In genomic region chr5:54732108-54732507, GRCh38 we compare ENCODE assay signal across 25 cellular contexts.
"Had no signal": no experiment of that assay in that cellular context is flagged by ENCODE, and none has a peak within 500 bp of the region (broad histone marks: within the 10 kb centered on the region; RNA-seq: fewer than 3 reads in every experiment).

No MANE protein-coding gene starts in this region.

- H3K4me3 ChIP-seq: neural progenitor cell, ovary, psoas muscle, right lobe of liver, sigmoid colon, stomach, thoracic aorta, thyroid gland, tibial nerve, upper lobe of left lung had no signal

- H3K27ac ChIP-seq: neural progenitor cell, ovary, parathyroid adenoma, psoas muscle, right lobe of liver, sigmoid colon, stomach, thoracic aorta, thyroid gland, tibial nerve, upper lobe of left lung had no signal

- ATAC-seq: natural killer cell; psoas muscle; right cardiac atrium; right lobe of liver; stimulated activated effector memory CD8-positive, alpha-beta T cell treated with anti-CD3 and anti-CD28 coated beads, Interleukin-12 subunit alpha, Interleukin-12 subunit beta, amount 100 ng/mL, for 72 hours; stimulated activated naive B cell treated with anti-CD40 and anti-IgM and Interleukin-4, amounts not matched to agents 10 μg/mL and 1 μg/mL and 100 μg/mL, for 72 hours had no signal

- H3K4me2 ChIP-seq: neural progenitor cell had no signal

- FAIRE-seq: urothelium cell line had no signal

- H3K4me1 ChIP-seq: neural progenitor cell, psoas muscle, right lobe of liver, sigmoid colon, thyroid gland, tibial nerve, upper lobe of left lung had no signal

- DNase-seq: natural killer cell; occipital lobe; ovary; posterior cingulate gyrus; psoas muscle; right cardiac atrium; right lobe of liver; sigmoid colon; small intestine; stimulated activated CD4-positive, alpha-beta T cell treated with anti-CD3 and anti-CD28 coated beads, Interleukin-15, amount 100 ng/mL, for 24 hours; stimulated activated CD4-positive, alpha-beta T cell treated with anti-CD3 and anti-CD28 coated beads, Interleukin-2, amount 100 ng/mL, for 24 hours; stimulated activated CD4-positive, alpha-beta T cell treated with anti-CD3 and anti-CD28 coated beads, Interleukin-2, amount 100 ng/mL, for 48 hours; stimulated activated CD4-positive, alpha-beta T cell treated with anti-CD3 and anti-CD28 coated beads, Interleukin-4, amount 100 ng/mL, for 24 hours; stimulated activated naive B cell treated with anti-CD40 and anti-IgM and Interleukin-4, amounts not matched to agents 10 μg/mL and 1 μg/mL and 100 μg/mL, for 72 hours; stimulated activated naive CD4-positive, alpha-beta T cell treated with Interleukin-2 at 50 U/mL for 16 hours; stomach; thyroid gland; trophoblast cell; upper lobe of left lung had no signal

- H3K36me3 ChIP-seq: neural progenitor cell, ovary, right lobe of liver, sigmoid colon, stomach, thoracic aorta, thyroid gland, tibial nerve, upper lobe of left lung had no signal

- H3K9ac ChIP-seq: neural progenitor cell, parathyroid adenoma had no signal

- H3K9me3 ChIP-seq: ovary, psoas muscle, right lobe of liver, sigmoid colon, stomach, thoracic aorta, thyroid gland, tibial nerve, upper lobe of left lung had no signal
